Comparison of ENCODE assay signal across 27 cellular contexts in genomic region chr10:125205431-125205830, GRCh38. TPM values are rescaled to one million over a fixed set of nuclear protein-coding genes. Genes with fewer than 3 reads are reported as not detected.
DNase-seq lines count a peak whose midpoint lies in the region; ATAC-seq, FAIRE-seq and TF ChIP-seq lines count a peak whose summit lies in the region.
"Had no signal": no experiment of that assay in that cellular context is flagged by ENCODE, and none has a peak within 500 bp of the region (broad histone marks: within the 10 kb centered on the region; RNA-seq: fewer than 3 reads in every experiment).

No MANE protein-coding gene starts in this region.

- peak overlapping the region; percentile 5; the same call in 1 of the 2 replicates for H3K14ac ChIP-seq in H9 (ENCODE audit: insufficient read depth, low read length)

- H3K4me3 ChIP-seq in bronchial epithelial cell (ENCODE audit: low read depth, low read length) (no peak overlapping the region), lung (no peak overlapping the region), spleen (no peak overlapping the region)
- H3K4me3 ChIP-seq: A549; BLaER1 treated with 17β-estradiol and CSF1 and Interleukin-3, amounts not matched to agents 10 nM and 100 nM; GM12878; GM23248; HAP-1 had no signal

- H2BK5ac ChIP-seq in H9 (ENCODE audit: insufficient read length, low read length), result no peak overlapping the region

- no peak overlapping the region for H2BK120ac ChIP-seq in H9 (ENCODE audit: low read depth, low read length, poor library complexity, severe bottlenecking)

- no peak overlapping the region for H3K27ac Mint-ChIP-seq in H9
- no peak overlapping the region for H3K27ac Mint-ChIP-seq in activated naive CD4-positive, alpha-beta T cell treated with anti-CD3 and anti-CD28 coated beads, Interleukin-2, amount 10 ng/mL, durations not matched to agents 7 days and 5 days
- H3K27ac Mint-ChIP-seq: CD14-positive monocyte; CD4-positive, alpha-beta T cell; CD8-positive, alpha-beta memory T cell; HFFc6 had no signal

- no peak overlapping the region for H3K4me3 Mint-ChIP-seq in H9
- no peak overlapping the region for H3K4me3 Mint-ChIP-seq in activated naive CD4-positive, alpha-beta T cell treated with anti-CD3 and anti-CD28 coated beads, Interleukin-2, amount 10 ng/mL, durations not matched to agents 7 days and 5 days
- H3K4me3 Mint-ChIP-seq: CD14-positive monocyte; CD4-positive, alpha-beta T cell; CD8-positive, alpha-beta memory T cell; HFFc6 had no signal

- no peaks in the 10 kb centered on the region; a peak in 1 of 4 replicates for H3K4me1 Mint-ChIP-seq in H9
- no peaks in the 10 kb centered on the region for H3K4me1 Mint-ChIP-seq in activated naive CD4-positive, alpha-beta T cell treated with anti-CD3 and anti-CD28 coated beads, Interleukin-2, amount 10 ng/mL, durations not matched to agents 7 days and 5 days
- H3K4me1 Mint-ChIP-seq: CD14-positive monocyte; CD8-positive, alpha-beta memory T cell had no signal

- H3K79me2 ChIP-seq in H9 (ENCODE audit: insufficient read depth, low read length), result no peaks in the 10 kb centered on the region

- H3K18ac ChIP-seq in H9 (ENCODE audit: insufficient read length, low read depth, low read length), result no peak overlapping the region

- WGBS in H9 (ENCODE audit: extremely low coverage, insufficient read length, low lambda C conversion rate), result no CpG with 5 or more reads among the region's 2 CpGs
- 68 to 77% methylated on average over 2 of the region's 2 CpGs for WGBS in lung, 2 donors
- 61 to 94% (median 69%) methylated on average over 2 of the region's 2 CpGs; no CpG with 5 or more reads in 1 of the 5 donors for WGBS in spleen, 5 donors

- no peak for TF ChIP-seq POLR2A in spleen (IDR thresholded peaks at IDR 0.05)

- H3K4me1 ChIP-seq in H9 (ENCODE audit: insufficient read depth, low read length) (no peaks in the 10 kb centered on the region), lung (ENCODE audit: control insufficient read depth in 2 of 2, insufficient read depth in 2 of 2, low read length in 2 of 2) (no peaks in the 10 kb centered on the region), spleen (peaks cover 0 to 13% (median 0%) of the 10 kb centered on the region in 6 donors)
- H3K4me1 ChIP-seq: BE2C, HAP-1 had no signal

- H3K9me3 ChIP-seq in H9 (ENCODE audit: control insufficient read depth, low read depth, low read length) (no peaks in the 10 kb centered on the region), lung (ENCODE audit: control insufficient read depth in 2 of 2, insufficient read depth in 1 of 2, low read length in 1 of 2) (no peaks in the 10 kb centered on the region), spleen (no peaks in the 10 kb centered on the region)
- H3K9me3 ChIP-seq: A549, BE2C, HAP-1 had no signal

- H4K8ac ChIP-seq in H9 (replicated peaks; ENCODE audit: insufficient read length, low read depth, low read length), result no peak overlapping the region

- no peak overlapping the region for H2AK5ac ChIP-seq in H9 (ENCODE audit: insufficient read length, low read length)

- no peak overlapping the region for H3K27ac ChIP-seq in H9 (ENCODE audit: insufficient read length, low read depth, low read length)
- no peak overlapping the region for H3K27ac ChIP-seq in lung (ENCODE audit: low read depth in 1 of 2, low read length in 1 of 2)
- H3K27ac ChIP-seq in spleen, result no peak overlapping the region
- H3K27ac ChIP-seq: A549; BLaER1 treated with 17β-estradiol and CSF1 and Interleukin-3, amounts not matched to agents 10 nM and 100 nM; GM23248 had no signal

- CTCF ChIA-PET in activated naive CD4-positive, alpha-beta T cell treated with anti-CD3 and anti-CD28 coated beads, Interleukin-2, amount 10 ng/mL, durations not matched to agents 7 days and 5 days (lab: Charles Lee), result no interaction called here

- H2BK15ac ChIP-seq in H9 (ENCODE audit: low read depth, low read length), result no peak overlapping the region

- no peaks in the 10 kb centered on the region for H4K20me1 ChIP-seq in H9 (ENCODE audit: control insufficient read depth, insufficient read depth, insufficient read length)
- H4K20me1 ChIP-seq: BLaER1 treated with 17β-estradiol and CSF1 and Interleukin-3, amounts not matched to agents 10 nM and 100 nM had no signal

- H3K9ac ChIP-seq in H9 (ENCODE audit: extremely low read depth, insufficient read length, low read length), result no peak overlapping the region
- H3K9ac ChIP-seq: BLaER1 treated with 17β-estradiol and CSF1 and Interleukin-3, amounts not matched to agents 10 nM and 100 nM; GM23248 had no signal

- no peak overlapping the region for H4K5ac ChIP-seq in H9 (ENCODE audit: insufficient read length, low read depth, low read length)

- no peak overlapping the region for H3K56ac ChIP-seq in H9 (ENCODE audit: insufficient read length, low read depth, low read length)

- H3K4me2 ChIP-seq in H9 (ENCODE audit: insufficient read depth, insufficient read length, low read length), result no peak overlapping the region
- H3K4me2 ChIP-seq: A549; BLaER1 treated with 17β-estradiol and CSF1 and Interleukin-3, amounts not matched to agents 10 nM and 100 nM had no signal

- intact Hi-C loops in spleen (cut with DNase I; ENCODE audit: low total_unique reads) (no loop called here), left cardiac atrium (cut with DNase I) (no loop called here)

- no peak overlapping the region for H3K4ac ChIP-seq in H9 (ENCODE audit: low read depth, low read length)

- no peaks in the 10 kb centered on the region for H3K36me3 ChIP-seq in bronchial epithelial cell (ENCODE audit: control insufficient read depth, insufficient read depth, low read length)
- H3K36me3 ChIP-seq in lung (ENCODE audit: control insufficient read depth in 2 of 2, insufficient read depth in 2 of 2, low read length in 2 of 2), result no peaks in the 10 kb centered on the region
- H3K36me3 ChIP-seq in spleen, result no peaks in the 10 kb centered on the region
- H3K36me3 ChIP-seq: BE2C; BLaER1 treated with 17β-estradiol and CSF1 and Interleukin-3, amounts not matched to agents 10 nM and 100 nM; HAP-1 had no signal

- no peaks in the 10 kb centered on the region for H3K79me1 ChIP-seq in H9 (ENCODE audit: insufficient read depth, low read depth, low read length, poor library complexity, severe bottlenecking)

- H3K23me2 ChIP-seq in H9 (ENCODE audit: insufficient read length, low read depth, low read length, poor library complexity, severe bottlenecking), result no peaks in the 10 kb centered on the region

- no peak overlapping the region for H3T11ph ChIP-seq in H9 (ENCODE audit: low read length)

- ATAC-seq in lung (ENCODE audit: insufficient read depth, low FRiP score), result peak; percentile 24
- ATAC-seq in left cardiac atrium, result no peak
- ATAC-seq: A549, GM12878 had no signal

- H3K27me3 ChIP-seq in H9 (ENCODE audit: insufficient read depth, low read length), result no peaks in the 10 kb centered on the region
- H3K27me3 ChIP-seq in bronchial epithelial cell (ENCODE audit: control insufficient read depth, insufficient read depth, low read length), result no peaks in the 10 kb centered on the region
- no peaks in the 10 kb centered on the region for H3K27me3 ChIP-seq in lung (ENCODE audit: control insufficient read depth, insufficient read depth)
- peaks cover 0 to 20% (median 0%) of the 10 kb centered on the region in 7 donors for H3K27me3 ChIP-seq in spleen (replicated peaks in 1 of 7)
- H3K27me3 ChIP-seq: BE2C; BLaER1 treated with 17β-estradiol and CSF1 and Interleukin-3, amounts not matched to agents 10 nM and 100 nM had no signal

- no peak overlapping the region for H2BK12ac ChIP-seq in H9 (ENCODE audit: insufficient read length, low read depth, low read length)

- H3K9me3 Mint-ChIP-seq in H9, result no peaks in the 10 kb centered on the region
- no peaks in the 10 kb centered on the region for H3K9me3 Mint-ChIP-seq in activated naive CD4-positive, alpha-beta T cell treated with anti-CD3 and anti-CD28 coated beads, Interleukin-2, amount 10 ng/mL, durations not matched to agents 7 days and 5 days
- H3K9me3 Mint-ChIP-seq: CD4-positive, alpha-beta T cell; CD8-positive, alpha-beta memory T cell; HFFc6 had no signal

- no peak overlapping the region for H2AFZ ChIP-seq in H9 (ENCODE audit: low read length)
- H2AFZ ChIP-seq: GM23248 had no signal

- TF ChIP-seq CTCF in H9 (conservative IDR thresholded peaks at IDR 0.05) (no peak), bronchial epithelial cell (IDR thresholded peaks at IDR 0.05; ENCODE audit: insufficient read depth, low read length, severe bottlenecking) (no peak), lung (IDR thresholded peaks at IDR 0.05; ENCODE audit: control extremely low read depth, extremely low read depth) (no peak), spleen (IDR thresholded peaks at IDR 0.05 in 8 of 11, conservative IDR thresholded peaks at IDR 0.05 in 3 of 11) (no peak)

- FAIRE-seq in bronchial epithelial cell (lab: Jason Lieb, UNC), result peak; percentile 76
- FAIRE-seq: A549, D721Med, GM12878, GM19239 had no signal

- no peak overlapping the region for H3K23ac ChIP-seq in H9 (ENCODE audit: insufficient read length, low read depth, low read length)

- DNase-seq in H9 (no peak), bronchial epithelial cell (ENCODE audit: low read depth) (no peak), lung (ENCODE audit: low spot score) (no peak), spleen (peak; percentile 61), left cardiac atrium (no peak), hepatic stellate cell (ENCODE audit: low spot score) (no peak), NCI-H128 (lab: John Stamatoyannopoulos, UW; ENCODE audit: unreplicated experiment) (no peak)
- DNase-seq in activated naive CD4-positive, alpha-beta T cell treated with anti-CD3 and anti-CD28 coated beads, Interleukin-2, amount 10 ng/mL, durations not matched to agents 7 days and 5 days, result no peak
- DNase-seq: 8988T; ACHN; AML-193; BE2C; CD4-positive, alpha-beta T cell; CD8-positive, alpha-beta memory T cell; DMS 273 treated with DMSO at 0.1 percent for 48 hours; DMS79; EL; GDM1; GM23248; HFFc6 had no signal

- no peaks in the 10 kb centered on the region; the same call in 1 of the 2 replicates for H3K27me3 Mint-ChIP-seq in H9 (ENCODE audit: low read depth)
- peaks cover 13% of the 10 kb centered on the region for H3K27me3 Mint-ChIP-seq in activated naive CD4-positive, alpha-beta T cell treated with anti-CD3 and anti-CD28 coated beads, Interleukin-2, amount 10 ng/mL, durations not matched to agents 7 days and 5 days

- no peaks in the 10 kb centered on the region for H3K36me3 Mint-ChIP-seq in H9 (ENCODE audit: insufficient read depth in 1 of 3, low read depth in 3 of 3)
- no peaks in the 10 kb centered on the region for H3K36me3 Mint-ChIP-seq in activated naive CD4-positive, alpha-beta T cell treated with anti-CD3 and anti-CD28 coated beads, Interleukin-2, amount 10 ng/mL, durations not matched to agents 7 days and 5 days
- H3K36me3 Mint-ChIP-seq: CD14-positive monocyte; CD8-positive, alpha-beta memory T cell had no signal

- H2BK20ac ChIP-seq in H9 (ENCODE audit: low read depth, low read length, poor library complexity, severe bottlenecking), result no peak overlapping the region

- H4K91ac ChIP-seq in H9 (ENCODE audit: insufficient read length, low read depth, low read length), result no peak overlapping the region

RNA-seq across cellular contexts. Expression of gene CTBP2, which starts 45.1 kb away (rescaled TPM):
- total RNA-seq in H9 (2021) (212 and 218 TPM in 2 replicates), bronchial epithelial cell (123 and 141 TPM in 2 replicates), lung (10 to 100 TPM; 74.9 to 80.6 TPM), spleen (10 to 100 TPM; 32.2 to 74.4 (median 52.0) TPM), left cardiac atrium (10 to 100 TPM; 30.8 to 36.8 TPM)
- polyA plus RNA-seq in lung (10 to 100 TPM; 19.2 to 51.6 TPM), spleen (10 to 100 TPM in 1 of 3 donors, 1 to 10 TPM in 2; 6.7 to 19.2 (median 7.0) TPM)
